In the genomic region with DNA sequence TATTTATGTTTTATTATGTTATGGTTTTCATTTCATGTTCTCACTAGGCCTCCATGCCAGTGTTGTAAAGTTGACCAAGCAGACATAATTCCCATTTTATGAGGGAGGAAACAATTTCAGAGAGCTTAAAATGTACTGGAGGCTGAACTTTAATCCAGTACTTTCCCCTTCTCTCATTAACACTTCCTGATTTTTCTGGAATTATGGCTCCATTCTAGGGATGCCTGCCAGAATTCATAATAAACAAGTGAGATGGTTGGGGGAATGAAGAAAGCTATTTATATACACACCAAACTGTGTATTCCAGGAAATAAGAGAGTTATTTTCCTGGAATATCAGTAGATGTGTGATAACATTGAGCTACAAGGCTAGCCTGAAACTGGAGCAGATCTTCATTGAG, we compare ENCODE assay signal across 19 cellular contexts. TPM values are rescaled to one million over a fixed set of nuclear protein-coding genes. Genes with fewer than 3 reads are reported as not detected.
DNase-seq lines count a peak whose midpoint lies in the region; ATAC-seq and TF ChIP-seq lines count a peak whose summit lies in the region.
"Had no signal": no experiment of that assay in that cellular context is flagged by ENCODE, and none has a peak within 500 bp of the region (broad histone marks: within the 10 kb centered on the region; RNA-seq: fewer than 3 reads in every experiment).

No MANE protein-coding gene starts in this region.

- H3K9me3 Mint-ChIP-seq in MCF 10A (ENCODE audit: unreplicated experiment) = no peaks in the 10 kb centered on the region

- H3K27me3 ChIP-seq in transverse colon = no peaks in the 10 kb centered on the region

- TF ChIP-seq EP300 in transverse colon (IDR thresholded peaks at IDR 0.05; ENCODE audit: low read depth) = no peak

- no peak for TF ChIP-seq POLR2A in transverse colon (IDR thresholded peaks at IDR 0.05)

- no peak overlapping the region for H3K27ac Mint-ChIP-seq in MCF 10A (ENCODE audit: low read depth, unreplicated experiment)
- H3K27ac Mint-ChIP-seq: CD14-positive monocyte had no signal

- H3K4me1 Mint-ChIP-seq in MCF 10A (ENCODE audit: insufficient read depth, unreplicated experiment) = no peaks in the 10 kb centered on the region

- in situ Hi-C loops in transverse colon (cut with MboI; ENCODE audit: low pct_ligation_motif_present in 1 of 4, low pct_unique_long_range_greater_than_20kb in 1 of 4, low sequenced_read_pairs in 3 of 4) = no loop called here

- no peaks in the 10 kb centered on the region for H3K27me3 Mint-ChIP-seq in MCF 10A (ENCODE audit: insufficient read depth, unreplicated experiment)

- DNase-seq in OCI-M1 (lab: John Stamatoyannopoulos, UW) (peak; percentile 22), dermis blood vessel endothelial cell (peak; percentile 70), lung microvascular endothelial cell (ENCODE audit: low read depth in 2 of 2) (peak; percentile 57 to 94), transverse colon (no peak), MCF 10A (ENCODE audit: unreplicated experiment) (no peak)
- DNase-seq: ACHN, KBM-7, MV-4-11, NCI-H1417, NCI-H187 treated with DMSO at 0.1 percent for 48 hours, NCI-H2227 treated with DMSO at 0.1 percent for 48 hours, NCI-H510A treated with DMSO at 0.1 percent for 48 hours, NCI-H82, PC-9 had no signal

- ATAC-seq in GM19455 (IDR thresholded peaks at IDR 0.05; ENCODE audit: unreplicated experiment) (no peak), GM18519 (IDR thresholded peaks at IDR 0.05; ENCODE audit: low FRiP score, unreplicated experiment) (no peak)
- ATAC-seq: GM12878 had no signal

- POLR2A ChIA-PET in MCF 10A (lab: Yijun Ruan, JAX) = interaction anchor here (1.1 to 1.2 kb wide), 2 partner anchors 21 to 29 kb away, joined by 3 read pairs; no protein-coding TSS in a partner anchor

- no TSS peak for BruUV-seq in MCF 10A (replicated peaks; lab: Mats Ljungman, UMichigan)

- no peaks in the 10 kb centered on the region for H3K36me3 Mint-ChIP-seq in MCF 10A (ENCODE audit: insufficient read depth, unreplicated experiment)
- H3K36me3 Mint-ChIP-seq: CD14-positive monocyte had no signal

- H3K4me3 Mint-ChIP-seq in MCF 10A (ENCODE audit: unreplicated experiment) = no peak overlapping the region
- H3K4me3 Mint-ChIP-seq: CD14-positive monocyte had no signal

- H3K4me3 ChIP-seq in transverse colon = no peak overlapping the region
- H3K4me3 ChIP-seq: GM12878, PC-9 had no signal

- H3K36me3 ChIP-seq in transverse colon = no peaks in the 10 kb centered on the region

- peak overlapping the region; percentile 74 to 81 (median 78) for H3K27ac ChIP-seq in transverse colon
- H3K27ac ChIP-seq: PC-9 had no signal

- intact Hi-C loops in transverse colon (cut with DNase I; ENCODE audit: low total_unique reads) (no loop called here), MCF 10A (cut with micrococcal nuclease) (no loop called here)

- no peaks in the 10 kb centered on the region for H3K9me3 ChIP-seq in transverse colon

- TF ChIP-seq CTCF in transverse colon (IDR thresholded peaks at IDR 0.05) (no peak), MCF 10A (IDR thresholded peaks at IDR 0.05; ENCODE audit: unreplicated experiment) (no peak)

- peaks cover 7 to 74% (median 45%) of the 10 kb centered on the region in 4 donors for H3K4me1 ChIP-seq in transverse colon

- CTCF ChIA-PET in MCF 10A (lab: Yijun Ruan, JAX) = interaction anchor here (0.5 to 1.6 kb wide), 4 partner anchors 15 to 1232 kb away, joined by 3 to 8 read pairs (median 4); no protein-coding TSS in a partner anchor

RNA-seq across cellular contexts. Expression of gene TMEM236, which starts 6.9 kb away (rescaled TPM):
- total RNA-seq in dermis blood vessel endothelial cell (0.17 and 1.3 TPM in 2 replicates), lung microvascular endothelial cell (0.65 and 0.79 TPM in 2 replicates), transverse colon (10 to 100 TPM; 16.9 to 79.6 (median 42.9) TPM), MCF 10A (2022) (0.09 and 0.37 TPM in 2 replicates)
- total RNA-seq: GM12878 had no signal

RNA-seq across cellular contexts. Expression of gene MRC1, which starts 50.3 kb away (rescaled TPM):
- total RNA-seq in dermis blood vessel endothelial cell = 156 and 249 TPM in 2 replicates
- 148 and 201 TPM in 2 replicates for total RNA-seq in lung microvascular endothelial cell
- total RNA-seq in transverse colon = 10 to 100 TPM in 2 of 4 donors, 1 to 10 TPM in 2; 2.8 to 22.1 (median 15.2) TPM
- 0.05 TPM in 1 of 2 replicates, not detected in the other for total RNA-seq in MCF 10A (2022)
- total RNA-seq: Daoy had no signal

Comparison
In these comparisons a context has a peak if more than half of its experiments do, and no peak if none do; other contexts are left out.
1. DNase-seq: peak in OCI-M1 (single experiment), dermis blood vessel endothelial cell (single experiment) and lung microvascular endothelial cell (2 of 2); none in transverse colon (single experiment) and MCF 10A (single experiment).